ENCODE assay signal across 8 cellular contexts in genomic region chr7:73770002-73770859, GRCh38.
DNase-seq lines count a peak whose midpoint lies in the region; ATAC-seq and TF ChIP-seq lines count a peak whose summit lies in the region.

A gene with protein sequence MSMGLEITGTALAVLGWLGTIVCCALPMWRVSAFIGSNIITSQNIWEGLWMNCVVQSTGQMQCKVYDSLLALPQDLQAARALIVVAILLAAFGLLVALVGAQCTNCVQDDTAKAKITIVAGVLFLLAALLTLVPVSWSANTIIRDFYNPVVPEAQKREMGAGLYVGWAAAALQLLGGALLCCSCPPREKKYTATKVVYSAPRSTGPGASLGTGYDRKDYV (minus strand): TSS chr7:73770270. CDS start chr7:73770049, 221 bp downstream.

- no peaks in the 10 kb centered on the region for H3K9me3 ChIP-seq in DOHH2 (ENCODE audit: control insufficient read depth, insufficient read depth, low read length)

- no peaks in the 10 kb centered on the region for H3K36me3 ChIP-seq in DOHH2 (ENCODE audit: control insufficient read depth, low read length)

- H3K4me3 ChIP-seq in DOHH2 (ENCODE audit: low read length) (no peak within 1 kb of the TSS), iPS-11a (ENCODE audit: low read depth, low read length) (peak within 1 kb of the TSS; percentile 47)

- H4K20me1 ChIP-seq in DOHH2 (ENCODE audit: control insufficient read depth, insufficient read depth, low read depth, low read length): no peaks in the 10 kb centered on the region

- no peak for TF ChIP-seq CTCF in DOHH2 (IDR thresholded peaks at IDR 0.05; ENCODE audit: low read depth, low read length, poor library complexity, severe bottlenecking)
- TF ChIP-seq CTCF in RWPE1 (conservative IDR thresholded peaks at IDR 0.05; ENCODE audit: low read depth): no peak

- DNase-seq in NCI-H2029 (lab: John Stamatoyannopoulos, UW) (peak; percentile 97), RWPE1 (ENCODE audit: low spot score) (no peak)
- DNase-seq in activated T-cell treated with anti-CD3 and anti-CD28 coated beads, Interleukin-2, amount 50 U/mL, for 1 hour: peak; percentile 27
- peak; percentile 5 for DNase-seq in stimulated activated CD8-positive, alpha-beta memory T cell treated with anti-CD3 and anti-CD28 coated beads, Interleukin-4, amount 100 ng/mL, for 24 hours (ENCODE audit: low read depth)
- no peak for DNase-seq in effector CD4-positive, alpha-beta T cell

- no peaks in the 10 kb centered on the region for H3K79me2 ChIP-seq in DOHH2 (ENCODE audit: control insufficient read depth, low read length)

- H3F3A ChIP-seq in DOHH2 (ENCODE audit: control insufficient read depth, insufficient read depth): no peaks in the 10 kb centered on the region

- H3K27ac ChIP-seq in DOHH2 (ENCODE audit: low read depth, low read length): no peak within 1 kb of the TSS
- H3K27ac ChIP-seq in RWPE1: no peak within 1 kb of the TSS

- no peaks in the 10 kb centered on the region for H3K27me3 ChIP-seq in DOHH2 (ENCODE audit: control insufficient read depth, low read length)

- ATAC-seq in HG02759 (IDR thresholded peaks at IDR 0.05; ENCODE audit: unreplicated experiment): no peak

- H3K4me2 ChIP-seq in DOHH2 (ENCODE audit: low read length): peak within 1 kb of the TSS; percentile 18

- POLR2A ChIA-PET in RWPE1 (lab: Yijun Ruan, JAX; ENCODE audit: low non-redundant PET): no interaction called here

- peaks cover 4% of the 10 kb centered on the region; the same call in 1 of the 2 replicates for H3K4me1 ChIP-seq in DOHH2 (ENCODE audit: control insufficient read depth, low read length)

- H3K9me2 ChIP-seq in DOHH2 (replicated peaks; ENCODE audit: control insufficient read depth, low read length): no peaks in the 10 kb centered on the region

- CTCF ChIA-PET in RWPE1 (lab: Yijun Ruan, JAX): interaction anchor here (0.7 kb wide), 1 partner anchor 44 kb away, joined by 4 read pairs; no protein-coding TSS in a partner anchor

Comparison
In these comparisons a context has a peak if more than half of its experiments do, and no peak if none do; other contexts are left out.
1. DNase-seq: peak in NCI-H2029 (single experiment), activated T-cell treated with anti-CD3 and anti-CD28 coated beads, Interleukin-2, amount 50 U/mL, for 1 hour (single experiment) and stimulated activated CD8-positive, alpha-beta memory T cell treated with anti-CD3 and anti-CD28 coated beads, Interleukin-4, amount 100 ng/mL, for 24 hours (single experiment); none in effector CD4-positive, alpha-beta T cell (single experiment) and RWPE1 (single experiment).